In genomic region chr2:212991120-212991519, GRCh38 we compare ENCODE assay signal across 21 cellular contexts.
A peak's percentile ranks its signal among the peaks of the same experiment; 100 is the strongest.
DNase-seq lines count a peak whose midpoint lies in the region; ATAC-seq and TF ChIP-seq lines count a peak whose summit lies in the region.
"Had no signal": no experiment of that assay in that cellular context is flagged by ENCODE, and none has a peak within 500 bp of the region (broad histone marks: within the 10 kb centered on the region; RNA-seq: fewer than 3 reads in every experiment).

No MANE protein-coding gene starts in this region.

- peak; percentile 65 for ATAC-seq in GM18861 (IDR thresholded peaks at IDR 0.05; ENCODE audit: unreplicated experiment)
- peak; percentile 93 for ATAC-seq in GM21576 (IDR thresholded peaks at IDR 0.05; ENCODE audit: unreplicated experiment)
- peak; percentile 70 for ATAC-seq in HG03039 (IDR thresholded peaks at IDR 0.05; ENCODE audit: unreplicated experiment)
- ATAC-seq: activated CD4-positive, alpha-beta T cell treated with anti-CD3 and anti-CD28 coated beads for 36 hours; left lobe of liver; Right ventricle myocardium inferior; stimulated activated naive CD8-positive, alpha-beta T cell treated with anti-CD3 and anti-CD28 coated beads, Interleukin-15, Interleukin-2, amounts not matched to agents 100 U/mL and 50 U/mL, for 24 hours; upper lobe of right lung had no signal

- H3K4me3 Mint-ChIP-seq in activated T-helper 1 cell treated with anti-CD3 and anti-CD28 coated beads, Interleukin-12 subunit alpha, Interleukin-12 subunit beta, Interleukin-2, Interleukin-4 antibody, amounts not matched to agents 30 ng/mL and 10 ng/mL and 1 ng/mL, durations not matched to agents 14 hours and 24 hours and 36 hours, result no peak overlapping the region
- H3K4me3 Mint-ChIP-seq in immature natural killer cell, result no peak overlapping the region
- H3K4me3 Mint-ChIP-seq: activated CD4-positive, alpha-beta T cell treated with anti-CD3 and anti-CD28 coated beads for 36 hours had no signal

- H3K27ac Mint-ChIP-seq in activated T-helper 1 cell treated with anti-CD3 and anti-CD28 coated beads, Interleukin-12 subunit alpha, Interleukin-12 subunit beta, Interleukin-2, Interleukin-4 antibody, amounts not matched to agents 30 ng/mL and 10 ng/mL and 1 ng/mL, durations not matched to agents 14 hours and 24 hours and 36 hours, result no peak overlapping the region
- peak overlapping the region in 1 of 6 donors; percentile 28 for H3K27ac Mint-ChIP-seq in immature natural killer cell
- H3K27ac Mint-ChIP-seq: activated CD4-positive, alpha-beta T cell treated with anti-CD3 and anti-CD28 coated beads for 36 hours had no signal

- H3K36me3 Mint-ChIP-seq in activated T-helper 1 cell treated with anti-CD3 and anti-CD28 coated beads, Interleukin-12 subunit alpha, Interleukin-12 subunit beta, Interleukin-2, Interleukin-4 antibody, amounts not matched to agents 30 ng/mL and 10 ng/mL and 1 ng/mL, durations not matched to agents 14 hours and 24 hours and 36 hours (ENCODE audit: low read depth), result no peaks in the 10 kb centered on the region
- H3K36me3 Mint-ChIP-seq in immature natural killer cell, result peaks cover 14 to 68% (median 44%) of the 10 kb centered on the region in 3 donors
- H3K36me3 Mint-ChIP-seq: IgD-negative memory B cell had no signal

- H3K27me3 Mint-ChIP-seq in activated T-helper 1 cell treated with anti-CD3 and anti-CD28 coated beads, Interleukin-12 subunit alpha, Interleukin-12 subunit beta, Interleukin-2, Interleukin-4 antibody, amounts not matched to agents 30 ng/mL and 10 ng/mL and 1 ng/mL, durations not matched to agents 14 hours and 24 hours and 36 hours (ENCODE audit: insufficient read depth), result peaks cover 2% of the 10 kb centered on the region
- no peaks in the 10 kb centered on the region for H3K27me3 Mint-ChIP-seq in immature natural killer cell (ENCODE audit: low read depth in 3 of 3)
- H3K27me3 Mint-ChIP-seq: activated CD4-positive, alpha-beta T cell treated with anti-CD3 and anti-CD28 coated beads for 36 hours had no signal

- no peaks in the 10 kb centered on the region for H3K4me1 Mint-ChIP-seq in activated T-helper 1 cell treated with anti-CD3 and anti-CD28 coated beads, Interleukin-12 subunit alpha, Interleukin-12 subunit beta, Interleukin-2, Interleukin-4 antibody, amounts not matched to agents 30 ng/mL and 10 ng/mL and 1 ng/mL, durations not matched to agents 14 hours and 24 hours and 36 hours (ENCODE audit: low read depth)
- peaks cover 0 to 13% of the 10 kb centered on the region in 2 donors for H3K4me1 Mint-ChIP-seq in immature natural killer cell

- no peaks in the 10 kb centered on the region for H3K27me3 ChIP-seq in MM.1S (replicated peaks; ENCODE audit: insufficient read depth, low read length)
- H3K27me3 ChIP-seq: upper lobe of right lung had no signal

- no peaks in the 10 kb centered on the region for H3F3A ChIP-seq in MM.1S (ENCODE audit: insufficient read depth, low read length)

- peak overlapping the region; percentile 21; the same call in 1 of the 2 replicates for H3K27ac ChIP-seq in MM.1S (ENCODE audit: low read length)
- H3K27ac ChIP-seq: upper lobe of right lung had no signal

- no peaks in the 10 kb centered on the region for H3K4me1 ChIP-seq in MM.1S (ENCODE audit: low read length)
- H3K4me1 ChIP-seq: upper lobe of right lung had no signal

- no peak for TF ChIP-seq CTCF in MM.1S (IDR thresholded peaks at IDR 0.05; ENCODE audit: low read length)

- no peak for DNase-seq in MM.1S
- no peak for DNase-seq in NCI-H69 (lab: John Stamatoyannopoulos, UW)
- DNase-seq in activated T-helper 1 cell treated with anti-CD3 and anti-CD28 coated beads, Interleukin-12 subunit alpha, Interleukin-12 subunit beta, Interleukin-2, Interleukin-4 antibody, amounts not matched to agents 30 ng/mL and 10 ng/mL and 1 ng/mL, durations not matched to agents 14 hours and 24 hours and 36 hours (ENCODE audit: low spot score), result no peak
- no peak for DNase-seq in immature natural killer cell
- no peak for DNase-seq in iPS-NIHi11 (ENCODE audit: low spot score)
- DNase-seq: activated CD4-positive, alpha-beta T cell treated with anti-CD3 and anti-CD28 coated beads for 36 hours; activated T-cell treated with anti-CD3 and anti-CD28 coated beads for 4 hours; Calu3; central memory CD4-positive, alpha-beta T cell; NCI-H1092; NCI-H2171 treated with DMSO at 0.1 percent for 48 hours; small intestine; stimulated activated naive CD8-positive, alpha-beta T cell treated with anti-CD3 and anti-CD28 coated beads, Interleukin-15, Interleukin-2, amounts not matched to agents 100 U/mL and 50 U/mL, for 24 hours; T-helper 2 cell; upper lobe of right lung had no signal

- no peaks in the 10 kb centered on the region for H3K9me2 ChIP-seq in MM.1S (replicated peaks; ENCODE audit: insufficient read depth, low read length)

- H4K20me1 ChIP-seq in MM.1S (ENCODE audit: insufficient read depth, low read length), result no peaks in the 10 kb centered on the region

- H3K9me3 ChIP-seq in MM.1S (replicated peaks; ENCODE audit: insufficient read depth, low read length), result no peaks in the 10 kb centered on the region
- H3K9me3 ChIP-seq: upper lobe of right lung had no signal

- intact Hi-C loops in activated T-helper 1 cell treated with anti-CD3 and anti-CD28 coated beads, Interleukin-12 subunit alpha, Interleukin-12 subunit beta, Interleukin-2, Interleukin-4 antibody, amounts not matched to agents 30 ng/mL and 10 ng/mL and 1 ng/mL, durations not matched to agents 14 hours and 24 hours and 36 hours (cut with micrococcal nuclease), result no loop called here

- H3K4me2 ChIP-seq in MM.1S (ENCODE audit: low read depth, low read length), result no peak overlapping the region

- H3K79me2 ChIP-seq in MM.1S (ENCODE audit: low read length), result no peaks in the 10 kb centered on the region

- no peak overlapping the region for H2AFZ ChIP-seq in MM.1S (ENCODE audit: low read length)

- H3K36me3 ChIP-seq in MM.1S (replicated peaks; ENCODE audit: insufficient read depth, low read length), result no peaks in the 10 kb centered on the region
- H3K36me3 ChIP-seq: upper lobe of right lung had no signal

- H3K9me3 Mint-ChIP-seq in activated T-helper 1 cell treated with anti-CD3 and anti-CD28 coated beads, Interleukin-12 subunit alpha, Interleukin-12 subunit beta, Interleukin-2, Interleukin-4 antibody, amounts not matched to agents 30 ng/mL and 10 ng/mL and 1 ng/mL, durations not matched to agents 14 hours and 24 hours and 36 hours, result no peaks in the 10 kb centered on the region
- H3K9me3 Mint-ChIP-seq in immature natural killer cell, result peaks cover 0 to 2% (median 0%) of the 10 kb centered on the region in 6 donors

- no peak overlapping the region for H3K4me3 ChIP-seq in MM.1S (ENCODE audit: low read length)
- H3K4me3 ChIP-seq: upper lobe of right lung had no signal

- H3K9ac ChIP-seq in MM.1S (ENCODE audit: low read length), result no peak overlapping the region
